ENCODE assay signal across 9 cellular contexts in genomic region chr19:12695997-12696365, GRCh38. TPM values are rescaled to one million over a fixed set of nuclear protein-coding genes. Genes with fewer than 3 reads are reported as not detected.
DNase-seq lines count a peak whose midpoint lies in the region; ATAC-seq and TF ChIP-seq lines count a peak whose summit lies in the region.
"Had no signal": no experiment of that assay in that cellular context is flagged by ENCODE, and none has a peak within 500 bp of the region (broad histone marks: within the 10 kb centered on the region; RNA-seq: fewer than 3 reads in every experiment).

No MANE protein-coding gene starts in this region.

- H3K36me3 ChIP-seq in ascending aorta (peaks cover 9 to 11% of the 10 kb centered on the region in 2 donors), thyroid gland (peaks cover 3 to 7% of the 10 kb centered on the region in 2 donors)

- ATAC-seq in HG03378 (IDR thresholded peaks at IDR 0.05; ENCODE audit: unreplicated experiment) (peak; percentile 10), left lobe of liver (peak; percentile 23)

- intact Hi-C loops in ascending aorta (cut with DNase I) = loop anchor here (2.0 kb wide), 1 partner anchor 27 kb away; the partner anchor contains the start of gene TNPO2
- intact Hi-C loops in thyroid gland (cut with DNase I) = no loop called here

- H3K36me3 Mint-ChIP-seq in T-helper 1 cell treated with Interleukin-12 subunit alpha and Interleukin-12 subunit beta and Interleukin-4 antibody, amounts not matched to agents 30 μg/mL and 1 μg/mL, for 36 hours (ENCODE audit: low read depth) = peaks cover 8% of the 10 kb centered on the region

- no peaks in the 10 kb centered on the region for H3K27me3 ChIP-seq in ascending aorta
- no peaks in the 10 kb centered on the region for H3K27me3 ChIP-seq in thyroid gland

- H3K27me3 Mint-ChIP-seq in T-helper 1 cell treated with Interleukin-12 subunit alpha and Interleukin-12 subunit beta and Interleukin-4 antibody, amounts not matched to agents 30 μg/mL and 1 μg/mL, for 36 hours (ENCODE audit: low read depth) = no peaks in the 10 kb centered on the region

- H3K4me1 ChIP-seq in ascending aorta (peaks cover 5 to 13% of the 10 kb centered on the region in 2 donors), thyroid gland (peaks cover 8 to 16% of the 10 kb centered on the region in 2 donors)

- no peak for TF ChIP-seq POLR2A in thyroid gland (IDR thresholded peaks at IDR 0.05)

- peak overlapping the region; percentile 96 for H3K27ac Mint-ChIP-seq in T-helper 1 cell treated with Interleukin-12 subunit alpha and Interleukin-12 subunit beta and Interleukin-4 antibody, amounts not matched to agents 30 μg/mL and 1 μg/mL, for 36 hours

- DNase-seq in T-helper 1 cell (no peak), ascending aorta (ENCODE audit: low spot score in 2 of 2) (no peak), left lobe of liver (ENCODE audit: low spot score) (no peak), thyroid gland (no peak), SHP77 treated with DMSO at 0.1 percent for 48 hours (lab: John Stamatoyannopoulos, UW) (no peak), NCI-H774 (lab: John Stamatoyannopoulos, UW) (no peak)

- no peaks in the 10 kb centered on the region for H3K9me3 Mint-ChIP-seq in T-helper 1 cell treated with Interleukin-12 subunit alpha and Interleukin-12 subunit beta and Interleukin-4 antibody, amounts not matched to agents 30 μg/mL and 1 μg/mL, for 36 hours

- peaks cover 9% of the 10 kb centered on the region for H3K4me1 Mint-ChIP-seq in T-helper 1 cell treated with Interleukin-12 subunit alpha and Interleukin-12 subunit beta and Interleukin-4 antibody, amounts not matched to agents 30 μg/mL and 1 μg/mL, for 36 hours (ENCODE audit: low read depth)

- H3K27ac ChIP-seq in ascending aorta = peak overlapping the region; percentile 87 to 92
- H3K27ac ChIP-seq in thyroid gland = no peak overlapping the region

- H3K9me3 ChIP-seq in ascending aorta (no peaks in the 10 kb centered on the region), thyroid gland (no peaks in the 10 kb centered on the region)

- 29 to 33% methylated on average over 2 of the region's 36 CpGs for WGBS in thyroid gland, 2 donors

- H3K4me3 ChIP-seq in ascending aorta = peak overlapping the region; percentile 91 to 96
- H3K4me3 ChIP-seq in thyroid gland (replicated peaks in 1 of 3) = peak overlapping the region; percentile 86 to 90 (median 87)

- peak overlapping the region; percentile 88 for H3K4me3 Mint-ChIP-seq in T-helper 1 cell treated with Interleukin-12 subunit alpha and Interleukin-12 subunit beta and Interleukin-4 antibody, amounts not matched to agents 30 μg/mL and 1 μg/mL, for 36 hours

- no peak for TF ChIP-seq CTCF in ascending aorta (IDR thresholded peaks at IDR 0.05)
- no peak for TF ChIP-seq CTCF in thyroid gland (IDR thresholded peaks at IDR 0.05)

RNA-seq across cellular contexts. Expression of gene FBXW9, which starts 0.5 kb away (rescaled TPM):
- total RNA-seq in ascending aorta (7.6 TPM), left lobe of liver (3.3 TPM), thyroid gland (10 to 100 TPM in 2 of 4 donors, 1 to 10 TPM in 2; 5.9 to 13.7 (median 11.3) TPM)

RNA-seq across cellular contexts. Expression of gene GNG14, which starts 8.2 kb away (rescaled TPM):
- not detected for total RNA-seq in ascending aorta
- total RNA-seq in left lobe of liver = not detected
- total RNA-seq in thyroid gland = not detected
- total RNA-seq: Daoy had no signal

RNA-seq across cellular contexts. Expression of gene DHPS, which starts 14.3 kb away (rescaled TPM):
- total RNA-seq in ascending aorta (160 TPM), left lobe of liver (41.6 TPM), thyroid gland (100 to 1,000 TPM; 105 to 122 (median 115) TPM)

RNA-seq across cellular contexts. Expression of gene TNPO2, which starts 27.8 kb away (rescaled TPM):
- total RNA-seq in ascending aorta = 82.6 TPM
- 19.5 TPM for total RNA-seq in left lobe of liver
- 10 to 100 TPM; 50.8 to 59.8 (median 54.8) TPM for total RNA-seq in thyroid gland

RNA-seq across cellular contexts. Expression of gene WDR83, which starts 29.4 kb away (rescaled TPM):
- total RNA-seq in ascending aorta = 12.0 TPM
- 3.8 TPM for total RNA-seq in left lobe of liver
- total RNA-seq in thyroid gland = 10 to 100 TPM in 3 of 4 donors, 1 to 10 TPM in 1; 9.5 to 17.5 (median 14.3) TPM

Comparison
In these comparisons a context has a peak if more than half of its experiments do, and no peak if none do; other contexts are left out.
1. H3K27ac ChIP-seq: peak in ascending aorta (2 of 2); none in thyroid gland (0 of 3).